In the genomic region with DNA sequence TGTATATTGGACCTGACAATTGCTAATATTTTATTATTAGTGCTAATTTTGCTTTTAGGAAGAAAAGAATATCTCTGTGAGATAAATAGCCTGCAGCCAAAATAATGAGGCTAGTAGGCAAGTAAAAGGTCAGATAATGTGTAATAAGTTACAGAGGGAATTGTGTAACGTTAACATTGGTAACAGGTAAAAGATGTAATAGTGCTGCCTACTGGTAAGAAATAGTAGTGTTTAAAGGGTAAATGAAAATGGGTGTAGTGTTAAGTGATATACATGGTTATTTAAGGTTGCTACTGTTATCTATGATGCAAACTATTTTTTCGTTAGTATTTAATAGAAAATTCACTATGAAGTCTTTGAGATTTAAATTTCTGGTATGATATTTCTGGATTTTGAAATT, we compare ENCODE assay signal across 8 cellular contexts. TPM values are rescaled to one million over a fixed set of nuclear protein-coding genes. Genes with fewer than 3 reads are reported as not detected.
DNase-seq lines count a peak whose midpoint lies in the region; ATAC-seq, FAIRE-seq and TF ChIP-seq lines count a peak whose summit lies in the region.

No MANE protein-coding gene starts in this region.

- no peaks in the 10 kb centered on the region for H3K23me2 ChIP-seq in H1 (ENCODE audit: low read depth, low read length)

- peak; percentile 93 for FAIRE-seq in G401.6 (lab: Jason Lieb, UNC)
- FAIRE-seq in H1 (lab: Jason Lieb, UNC), result no peak

- TF ChIP-seq POLR2A in H1 (IDR thresholded peaks at IDR 0.05; ENCODE audit: control extremely low read depth in 1 of 2, low read depth in 2 of 2, low read length in 2 of 2), result no peak

- WGBS in H1 (ENCODE audit: extremely low coverage in 1 of 2, insufficient coverage in 1 of 2, insufficient read length in 1 of 2, insufficient replicate concordance in 2 of 2, low coverage in 1 of 2, low lambda C conversion rate in 2 of 2, missing lambda C conversion rate in 1 of 2), 2 experiments, result 28% methylated on average over 2 of the region's 2 CpGs; no CpG with 5 or more reads in 1 of the 2 experiments

- no peak overlapping the region for H3K56ac ChIP-seq in H1 (replicated peaks; ENCODE audit: insufficient read length, low read depth, low read length)

- H3K9me3 ChIP-seq in H1 (ENCODE audit: insufficient read depth in 2 of 2, low read depth in 1 of 2, low read length in 1 of 2) (no peaks in the 10 kb centered on the region), upper lobe of right lung (no peaks in the 10 kb centered on the region)

- H3K27ac ChIP-seq in H1 (ENCODE audit: low read depth, low read length) (no peak overlapping the region), upper lobe of right lung (no peak overlapping the region)

- H2AK5ac ChIP-seq in H1 (ENCODE audit: low read depth, low read length), result no peak overlapping the region

- no peak overlapping the region for H2BK20ac ChIP-seq in H1 (ENCODE audit: low read length)

- no peaks in the 10 kb centered on the region for H3K36me3 ChIP-seq in H1 (ENCODE audit: control insufficient read depth in 2 of 4, insufficient read depth in 4 of 4, low read length in 3 of 4)
- H3K36me3 ChIP-seq in upper lobe of right lung, result no peaks in the 10 kb centered on the region

- no peaks in the 10 kb centered on the region for H3K79me1 ChIP-seq in H1 (ENCODE audit: low read depth, low read length)

- peak in 2 of 3 experiments; percentile 9 to 56; a peak in 2 of 4 replicates for TF ChIP-seq CTCF in H1 (IDR thresholded peaks at IDR 0.05; ENCODE audit: control extremely low read depth in 1 of 3, insufficient read depth in 1 of 3, low read depth in 1 of 3, low read length in 3 of 3)
- peak; percentile 38 for TF ChIP-seq CTCF in upper lobe of right lung (IDR thresholded peaks at IDR 0.05)

- H2BK12ac ChIP-seq in H1 (ENCODE audit: low read depth, low read length), result no peak overlapping the region

- TF ChIP-seq RAD21 in H1 (IDR thresholded peaks at IDR 0.05 in 1 of 2, conservative IDR thresholded peaks at IDR 0.05 in 1 of 2; ENCODE audit: low read depth in 2 of 2, low read length in 2 of 2), result peak; percentile 66 to 76

- CTCF ChIA-PET in H1 (lab: Charles Lee; ENCODE audit: partially characterized antibody), result interaction anchor here (0.7 to 1.0 kb wide), 2 partner anchors 95 to 321 kb away, joined by 3 read pairs; no protein-coding TSS in a partner anchor

- no peaks in the 10 kb centered on the region for H3K4me1 ChIP-seq in H1 (replicated peaks in 1 of 4; ENCODE audit: control insufficient read depth in 3 of 4, insufficient read depth in 4 of 4, low read length in 3 of 4)
- H3K4me1 ChIP-seq in upper lobe of right lung, result no peaks in the 10 kb centered on the region

- POLR2A ChIA-PET in H1 (lab: Charles Lee; ENCODE audit: partially characterized antibody), result no interaction called here

- no peak overlapping the region for H3K4me3 ChIP-seq in H1 (ENCODE audit: extremely low read depth in 1 of 4, insufficient read depth in 2 of 4, low read depth in 3 of 4, low read length in 4 of 4)
- H3K4me3 ChIP-seq in upper lobe of right lung, result no peak overlapping the region

- no peak overlapping the region for H3K4ac ChIP-seq in H1 (replicated peaks; ENCODE audit: insufficient read length, low read depth, low read length)

- no peaks in the 10 kb centered on the region for H3K27me3 ChIP-seq in H1 (replicated peaks in 1 of 4; ENCODE audit: control insufficient read depth in 3 of 4, extremely low read depth in 1 of 4, insufficient read depth in 3 of 4, low read length in 3 of 4)
- H3K27me3 ChIP-seq in upper lobe of right lung, result no peaks in the 10 kb centered on the region

- H4K20me1 ChIP-seq in H1 (replicated peaks in 1 of 2; ENCODE audit: control insufficient read depth in 1 of 2, insufficient read depth in 2 of 2, low read length in 2 of 2), result no peaks in the 10 kb centered on the region

- ATAC-seq in GM21825 (IDR thresholded peaks at IDR 0.05; ENCODE audit: unreplicated experiment) (peak; percentile 74), upper lobe of right lung (peak; percentile 78)

- H2AFZ ChIP-seq in H1 (ENCODE audit: low read length), result no peak overlapping the region

- no peak overlapping the region for H3K23ac ChIP-seq in H1 (ENCODE audit: insufficient read length)

- intact Hi-C loops in upper lobe of right lung (cut with DNase I), result no loop called here

- no peak overlapping the region for H4K5ac ChIP-seq in H1 (ENCODE audit: insufficient read length, low read depth, low read length)

- no peak overlapping the region for H3K4me2 ChIP-seq in H1 (ENCODE audit: insufficient read depth in 1 of 2, low read depth in 2 of 2, low read length in 2 of 2)

- H3K79me2 ChIP-seq in H1 (ENCODE audit: control insufficient read depth in 1 of 2, insufficient read depth in 2 of 2, low read length in 2 of 2), result no peaks in the 10 kb centered on the region

- no peak overlapping the region for H3K9ac ChIP-seq in H1 (replicated peaks in 1 of 4; ENCODE audit: extremely low read depth in 1 of 4, low read depth in 3 of 4, low read length in 3 of 4)

- H3K14ac ChIP-seq in H1 (ENCODE audit: insufficient read length), result no peak overlapping the region

- H2BK15ac ChIP-seq in H1 (ENCODE audit: low read length), result no peak overlapping the region

- DNase-seq in NCI-H146 treated with DMSO at 0.1 percent for 48 hours (lab: John Stamatoyannopoulos, UW; ENCODE audit: unreplicated experiment) (peak; percentile 58), H1 (ENCODE audit: low read depth in 1 of 2, low spot score in 2 of 2) (no peak), upper lobe of right lung (no peak), NCI-H774 (lab: John Stamatoyannopoulos, UW) (no peak), cerebellar cortex (ENCODE audit: low spot score) (no peak), dedifferentiated amniotic fluid mesenchymal stem cell (ENCODE audit: extremely low spot score) (no peak)

- no peak overlapping the region for H2BK5ac ChIP-seq in H1 (ENCODE audit: low read depth, low read length)

- no peak overlapping the region for H2BK120ac ChIP-seq in H1 (replicated peaks; ENCODE audit: low read depth, low read length)

- no peak overlapping the region for H4K8ac ChIP-seq in H1 (ENCODE audit: extremely low read depth, insufficient read depth, low read length)

- no peak overlapping the region for H4K91ac ChIP-seq in H1 (replicated peaks; ENCODE audit: insufficient read length, low read length)

- TF ChIP-seq EP300 in H1 (IDR thresholded peaks at IDR 0.05; ENCODE audit: borderline replicate concordance in 1 of 2, low read depth in 2 of 2, low read length in 2 of 2), result no peak

- no peak overlapping the region for H3K18ac ChIP-seq in H1 (ENCODE audit: extremely low read depth, low read length)

TF ChIP-seq in H1, 55 proteins besides CTCF, POLR2A, EP300 and RAD21:
- TF ChIP-seq SRF (IDR thresholded peaks at IDR 0.05; ENCODE audit: low read depth, low read length), result no peak
- peak; percentile 89 for TF ChIP-seq CEBPB (IDR thresholded peaks at IDR 0.05; ENCODE audit: low read depth, low read length)

RNA-seq across cellular contexts. Expression of a gene that starts 9.2 kb away (rescaled TPM):
- 0.10 and 0.43 TPM in 2 replicates for total RNA-seq in H1 (2021; fragmentation: NEBNext Ultra II Directional; extraction: Animal tissue kit (Norgen Biotek cat#: 25700))
- 0.09 and 0.28 TPM in 2 replicates for polyA plus RNA-seq in H1 (2011; rRNA removed)
- 0.13 TPM for polyA plus RNA-seq in H1 (2011; cell fraction: cytosol; rRNA removed)
- polyA plus RNA-seq in H1 (2011; cell fraction: nucleus; rRNA removed), result 0.04 TPM
- polyA plus RNA-seq in H1 (2012, experiment 1 of 2), result 0.04 to 0.30 TPM (median 0.08 TPM) in 3 of 4 replicates, not detected in the other
- polyA plus RNA-seq in H1 (2012, experiment 2 of 2), result 0.04 TPM
- 0.10 TPM for polyA plus RNA-seq in H1 (2013, experiment 1 of 2)
- 0.11 TPM for polyA plus RNA-seq in H1 (2013, experiment 2 of 2)
- 0.63 and 0.95 TPM in 2 replicates for polyA minus RNA-seq in H1 (2011; rRNA and poly(A)+ RNA removed)
- polyA minus RNA-seq in H1 (2011; cell fraction: cytosol; rRNA and poly(A)+ RNA removed), result not detected
- polyA minus RNA-seq in H1 (2011; cell fraction: nucleus; rRNA and poly(A)+ RNA removed), result 1.4 TPM
- 7.6 TPM for total RNA-seq in upper lobe of right lung
